In genomic region chr5:92641031-92641962, GRCh38 we compare ENCODE assay signal across 1 cellular context.
TF ChIP-seq lines count a peak whose summit lies in the region.

No MANE protein-coding gene starts in this region.

TF ChIP-seq in HEK293, 187 proteins besides CTCF, POLR2A, EP300 and RAD21 (continued from another document and continues in another):
- 0 out of 2 replicates have a peak, but pooled peaks have one; percentile 1 for TF ChIP-seq TSHZ1 (tag by site-specific recombination; IDR thresholded peaks at IDR 0.05; ENCODE audit: borderline replicate concordance)
- TF ChIP-seq TCF7L2 (IDR thresholded peaks at IDR 0.05; ENCODE audit: borderline replicate concordance, low read depth, low read length): peak; percentile 98
- TF ChIP-seq ZBTB17 (tag by site-specific recombination; IDR thresholded peaks at IDR 0.05): peak; percentile 60; the same call in 1 of the 2 replicates
- TF ChIP-seq ZNF596 (tag by site-specific recombination; IDR thresholded peaks at IDR 0.05): 0 out of 2 replicates have a peak, but pooled peaks have one; percentile 4
- TF ChIP-seq FEZF1 (tag by site-specific recombination; IDR thresholded peaks at IDR 0.05): peak; percentile 93
- no peak for TF ChIP-seq ZNF280C (tag by site-specific recombination; IDR thresholded peaks at IDR 0.05)
- TF ChIP-seq ZNF843 (tag by site-specific recombination; IDR thresholded peaks at IDR 0.05): peak; percentile 96
- TF ChIP-seq ZBTB21 (tag by site-specific recombination; IDR thresholded peaks at IDR 0.05): peak; percentile 26; the same call in 1 of the 2 replicates
- 0 out of 2 replicates have a peak, but pooled peaks have one; percentile 6 for TF ChIP-seq ZBTB1 (tag by site-specific recombination; IDR thresholded peaks at IDR 0.05)
- TF ChIP-seq MZF1 (tag by site-specific recombination; IDR thresholded peaks at IDR 0.05; ENCODE audit: borderline replicate concordance): peak; percentile 12; the same call in 1 of the 2 replicates
- TF ChIP-seq ZNF518A (tag by site-specific recombination; conservative IDR thresholded peaks at IDR 0.05; ENCODE audit: low read depth): no peak; the same call in 1 of the 2 replicates
- TF ChIP-seq ZNF624 (tag by site-specific recombination; IDR thresholded peaks at IDR 0.05): no peak
- peak; percentile 50; the same call in 1 of the 2 replicates for TF ChIP-seq ZNF24 (tag by site-specific recombination; IDR thresholded peaks at IDR 0.05)
- no peak for TF ChIP-seq REPIN1 (tag by site-specific recombination; IDR thresholded peaks at IDR 0.05; ENCODE audit: low read depth)
- TF ChIP-seq ZSCAN5A (tag by site-specific recombination; IDR thresholded peaks at IDR 0.05): no peak
- peak; percentile 97 for TF ChIP-seq SP7 (tag by site-specific recombination; IDR thresholded peaks at IDR 0.05)
- TF ChIP-seq, protein P1, sequence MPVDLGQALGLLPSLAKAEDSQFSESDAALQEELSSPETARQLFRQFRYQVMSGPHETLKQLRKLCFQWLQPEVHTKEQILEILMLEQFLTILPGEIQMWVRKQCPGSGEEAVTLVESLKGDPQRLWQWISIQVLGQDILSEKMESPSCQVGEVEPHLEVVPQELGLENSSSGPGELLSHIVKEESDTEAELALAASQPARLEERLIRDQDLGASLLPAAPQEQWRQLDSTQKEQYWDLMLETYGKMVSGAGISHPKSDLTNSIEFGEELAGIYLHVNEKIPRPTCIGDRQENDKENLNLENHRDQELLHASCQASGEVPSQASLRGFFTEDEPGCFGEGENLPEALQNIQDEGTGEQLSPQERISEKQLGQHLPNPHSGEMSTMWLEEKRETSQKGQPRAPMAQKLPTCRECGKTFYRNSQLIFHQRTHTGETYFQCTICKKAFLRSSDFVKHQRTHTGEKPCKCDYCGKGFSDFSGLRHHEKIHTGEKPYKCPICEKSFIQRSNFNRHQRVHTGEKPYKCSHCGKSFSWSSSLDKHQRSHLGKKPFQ (tag by site-specific recombination; IDR thresholded peaks at IDR 0.05): peak; percentile 80; the same call in 1 of the 2 replicates
- peak; percentile 92 for TF ChIP-seq ZEB2 (tag by site-specific recombination; IDR thresholded peaks at IDR 0.05)
- TF ChIP-seq, protein P2, sequence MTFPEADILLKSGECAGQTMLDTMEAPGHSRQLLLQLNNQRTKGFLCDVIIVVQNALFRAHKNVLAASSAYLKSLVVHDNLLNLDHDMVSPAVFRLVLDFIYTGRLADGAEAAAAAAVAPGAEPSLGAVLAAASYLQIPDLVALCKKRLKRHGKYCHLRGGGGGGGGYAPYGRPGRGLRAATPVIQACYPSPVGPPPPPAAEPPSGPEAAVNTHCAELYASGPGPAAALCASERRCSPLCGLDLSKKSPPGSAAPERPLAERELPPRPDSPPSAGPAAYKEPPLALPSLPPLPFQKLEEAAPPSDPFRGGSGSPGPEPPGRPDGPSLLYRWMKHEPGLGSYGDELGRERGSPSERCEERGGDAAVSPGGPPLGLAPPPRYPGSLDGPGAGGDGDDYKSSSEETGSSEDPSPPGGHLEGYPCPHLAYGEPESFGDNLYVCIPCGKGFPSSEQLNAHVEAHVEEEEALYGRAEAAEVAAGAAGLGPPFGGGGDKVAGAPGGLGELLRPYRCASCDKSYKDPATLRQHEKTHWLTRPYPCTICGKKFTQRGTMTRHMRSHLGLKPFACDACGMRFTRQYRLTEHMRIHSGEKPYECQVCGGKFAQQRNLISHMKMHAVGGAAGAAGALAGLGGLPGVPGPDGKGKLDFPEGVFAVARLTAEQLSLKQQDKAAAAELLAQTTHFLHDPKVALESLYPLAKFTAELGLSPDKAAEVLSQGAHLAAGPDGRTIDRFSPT (tag by site-specific recombination; IDR thresholded peaks at IDR 0.05): no peak
- TF ChIP-seq ZNF664 (tag by site-specific recombination; IDR thresholded peaks at IDR 0.05): peak; percentile 49; the same call in 1 of the 2 replicates
- peak; percentile 66 for TF ChIP-seq ZNF341 (tag by site-specific recombination; IDR thresholded peaks at IDR 0.05; ENCODE audit: low read depth)
- peak; percentile 80 for TF ChIP-seq GFI1B (tag by site-specific recombination; IDR thresholded peaks at IDR 0.05)
- no peak for TF ChIP-seq ZNF558 (tag by site-specific recombination; IDR thresholded peaks at IDR 0.05)
- peak; percentile 72; the same call in 1 of the 2 replicates for TF ChIP-seq OVOL3 (tag by site-specific recombination; IDR thresholded peaks at IDR 0.05)
- TF ChIP-seq, protein P3, sequence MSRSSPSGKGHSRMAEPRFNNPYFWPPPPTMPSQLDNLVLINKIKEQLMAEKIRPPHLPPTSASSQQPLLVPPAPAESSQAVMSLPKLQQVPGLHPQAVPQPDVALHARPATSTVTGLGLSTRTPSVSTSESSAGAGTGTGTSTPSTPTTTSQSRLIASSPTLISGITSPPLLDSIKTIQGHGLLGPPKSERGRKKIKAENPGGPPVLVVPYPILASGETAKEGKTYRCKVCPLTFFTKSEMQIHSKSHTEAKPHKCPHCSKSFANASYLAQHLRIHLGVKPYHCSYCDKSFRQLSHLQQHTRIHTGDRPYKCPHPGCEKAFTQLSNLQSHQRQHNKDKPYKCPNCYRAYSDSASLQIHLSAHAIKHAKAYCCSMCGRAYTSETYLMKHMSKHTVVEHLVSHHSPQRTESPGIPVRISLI (tag by site-specific recombination; IDR thresholded peaks at IDR 0.05): peak; percentile 66; the same call in 1 of the 2 replicates
- TF ChIP-seq ZNF423 (tag by site-specific recombination; IDR thresholded peaks at IDR 0.05): no peak
- TF ChIP-seq IKZF3 (tag by site-specific recombination; IDR thresholded peaks at IDR 0.05): peak; percentile 83
- TF ChIP-seq ZIC2 (tag by site-specific recombination; IDR thresholded peaks at IDR 0.05): peak; percentile 30; the same call in 1 of the 2 replicates
- no peak for TF ChIP-seq ZNF146 (tag by site-specific recombination; IDR thresholded peaks at IDR 0.05)
- TF ChIP-seq, protein P4, sequence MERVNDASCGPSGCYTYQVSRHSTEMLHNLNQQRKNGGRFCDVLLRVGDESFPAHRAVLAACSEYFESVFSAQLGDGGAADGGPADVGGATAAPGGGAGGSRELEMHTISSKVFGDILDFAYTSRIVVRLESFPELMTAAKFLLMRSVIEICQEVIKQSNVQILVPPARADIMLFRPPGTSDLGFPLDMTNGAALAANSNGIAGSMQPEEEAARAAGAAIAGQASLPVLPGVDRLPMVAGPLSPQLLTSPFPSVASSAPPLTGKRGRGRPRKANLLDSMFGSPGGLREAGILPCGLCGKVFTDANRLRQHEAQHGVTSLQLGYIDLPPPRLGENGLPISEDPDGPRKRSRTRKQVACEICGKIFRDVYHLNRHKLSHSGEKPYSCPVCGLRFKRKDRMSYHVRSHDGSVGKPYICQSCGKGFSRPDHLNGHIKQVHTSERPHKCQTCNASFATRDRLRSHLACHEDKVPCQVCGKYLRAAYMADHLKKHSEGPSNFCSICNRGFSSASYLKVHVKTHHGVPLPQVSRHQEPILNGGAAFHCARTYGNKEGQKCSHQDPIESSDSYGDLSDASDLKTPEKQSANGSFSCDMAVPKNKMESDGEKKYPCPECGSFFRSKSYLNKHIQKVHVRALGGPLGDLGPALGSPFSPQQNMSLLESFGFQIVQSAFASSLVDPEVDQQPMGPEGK (tag by site-specific recombination; IDR thresholded peaks at IDR 0.05): no peak; the same call in 1 of the 2 replicates
- TF ChIP-seq ZNF501 (tag by site-specific recombination; IDR thresholded peaks at IDR 0.05): peak; percentile 59; the same call in 1 of the 2 replicates
- TF ChIP-seq ZNF529 (tag by site-specific recombination; IDR thresholded peaks at IDR 0.05; ENCODE audit: insufficient replicate concordance): no peak
- peak; percentile 52; the same call in 1 of the 2 replicates for TF ChIP-seq KLF8 (tag by site-specific recombination; IDR thresholded peaks at IDR 0.05)
- TF ChIP-seq ZNF510 (tag by site-specific recombination; IDR thresholded peaks at IDR 0.05; ENCODE audit: insufficient replicate concordance): no peak
- TF ChIP-seq ZNF211 (tag by site-specific recombination; IDR thresholded peaks at IDR 0.05; ENCODE audit: low read depth): no peak
- TF ChIP-seq ZNF274 (IDR thresholded peaks at IDR 0.05; ENCODE audit: low read length): no peak
- TF ChIP-seq ZNF274 (tag by site-specific recombination; IDR thresholded peaks at IDR 0.05; ENCODE audit: borderline replicate concordance): no peak
- TF ChIP-seq, protein P5, sequence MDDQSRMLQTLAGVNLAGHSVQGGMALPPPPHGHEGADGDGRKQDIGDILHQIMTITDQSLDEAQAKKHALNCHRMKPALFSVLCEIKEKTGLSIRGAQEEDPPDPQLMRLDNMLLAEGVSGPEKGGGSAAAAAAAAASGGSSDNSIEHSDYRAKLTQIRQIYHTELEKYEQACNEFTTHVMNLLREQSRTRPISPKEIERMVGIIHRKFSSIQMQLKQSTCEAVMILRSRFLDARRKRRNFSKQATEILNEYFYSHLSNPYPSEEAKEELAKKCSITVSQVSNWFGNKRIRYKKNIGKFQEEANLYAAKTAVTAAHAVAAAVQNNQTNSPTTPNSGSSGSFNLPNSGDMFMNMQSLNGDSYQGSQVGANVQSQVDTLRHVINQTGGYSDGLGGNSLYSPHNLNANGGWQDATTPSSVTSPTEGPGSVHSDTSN (CRISPR knock-in tag; IDR thresholded peaks at IDR 0.05): no peak
- TF ChIP-seq MYNN (tag by site-specific recombination; IDR thresholded peaks at IDR 0.05; ENCODE audit: borderline replicate concordance): no peak
